14 cellular contexts compared by ENCODE assay signal in genomic region chr15:64749167-64749566, GRCh38. TPM values are rescaled to one million over a fixed set of nuclear protein-coding genes. Genes with fewer than 3 reads are reported as not detected.
DNase-seq lines count a peak whose midpoint lies in the region; ATAC-seq and TF ChIP-seq lines count a peak whose summit lies in the region.
"Had no signal": no experiment of that assay in that cellular context is flagged by ENCODE, and none has a peak within 500 bp of the region (broad histone marks: within the 10 kb centered on the region; RNA-seq: fewer than 3 reads in every experiment).

No MANE protein-coding gene starts in this region.

- peak overlapping the region; percentile 30 for H3K4me2 ChIP-seq in GM23248 (ENCODE audit: unreplicated experiment)

- no peak overlapping the region for H3K27ac Mint-ChIP-seq in activated T-helper 2 cell treated with anti-CD3 and anti-CD28 coated beads, Interferon-gamma antibody, Interleukin-2, Interleukin-4, amounts not matched to agents 10 μg/mL and 5 μg/mL and 100 μg/mL, durations not matched to agents 14 hours and 24 hours and 36 hours
- H3K27ac Mint-ChIP-seq: CD4-positive, alpha-beta memory T cell; mesothelial cell of epicardium had no signal

- POLR2A ChIA-PET in HEK293T (lab: Yijun Ruan, JAX), result no interaction called here

- 31 to 34% methylated on average over 11 of the region's 11 CpGs for WGBS in GM23248 (ENCODE audit: low coverage in 1 of 2, low lambda C conversion rate in 2 of 2, missing lambda C conversion rate in 2 of 2), 2 experiments
- 50 to 57% (median 52%) methylated on average over 10 to 11 of the region's 11 CpGs for WGBS in adrenal gland, 4 donors

- CTCF ChIA-PET in HEK293T (lab: Yijun Ruan, JAX), result interaction anchor here (1.0 kb wide), 1 partner anchor 64 kb away, joined by 3 read pairs; no protein-coding TSS in a partner anchor

- H2AFZ ChIP-seq in GM23248, result no peak overlapping the region

- H3K9ac ChIP-seq in GM23248 (no peak overlapping the region), rectal smooth muscle tissue (ENCODE audit: low read length) (no peak overlapping the region)

- H3K36me3 Mint-ChIP-seq in activated T-helper 2 cell treated with anti-CD3 and anti-CD28 coated beads, Interferon-gamma antibody, Interleukin-2, Interleukin-4, amounts not matched to agents 10 μg/mL and 5 μg/mL and 100 μg/mL, durations not matched to agents 14 hours and 24 hours and 36 hours (ENCODE audit: low read depth), result no peaks in the 10 kb centered on the region
- H3K36me3 Mint-ChIP-seq: CD4-positive, alpha-beta memory T cell had no signal

- no peaks in the 10 kb centered on the region for H3K9me3 Mint-ChIP-seq in activated T-helper 2 cell treated with anti-CD3 and anti-CD28 coated beads, Interferon-gamma antibody, Interleukin-2, Interleukin-4, amounts not matched to agents 10 μg/mL and 5 μg/mL and 100 μg/mL, durations not matched to agents 14 hours and 24 hours and 36 hours
- H3K9me3 Mint-ChIP-seq: mesothelial cell of epicardium had no signal

- no peaks in the 10 kb centered on the region for H3K27me3 ChIP-seq in GM23248 (replicated peaks; ENCODE audit: insufficient read depth)
- no peaks in the 10 kb centered on the region for H3K27me3 ChIP-seq in adrenal gland
- no peaks in the 10 kb centered on the region for H3K27me3 ChIP-seq in rectal smooth muscle tissue (ENCODE audit: control insufficient read depth, insufficient read depth, low read length)

- H3K9me2 ChIP-seq in GM23248 (ENCODE audit: insufficient read depth), result no peaks in the 10 kb centered on the region

- no peak overlapping the region for H3K4me3 Mint-ChIP-seq in activated T-helper 2 cell treated with anti-CD3 and anti-CD28 coated beads, Interferon-gamma antibody, Interleukin-2, Interleukin-4, amounts not matched to agents 10 μg/mL and 5 μg/mL and 100 μg/mL, durations not matched to agents 14 hours and 24 hours and 36 hours (ENCODE audit: low read depth)
- H3K4me3 Mint-ChIP-seq: CD4-positive, alpha-beta memory T cell; mesothelial cell of epicardium had no signal

- peaks cover 29% of the 10 kb centered on the region for H3K4me1 ChIP-seq in GM23248 (ENCODE audit: insufficient read depth)
- peaks cover 4 to 8% of the 10 kb centered on the region in 2 donors for H3K4me1 ChIP-seq in adrenal gland (replicated peaks in 1 of 2)
- peaks cover 39% of the 10 kb centered on the region for H3K4me1 ChIP-seq in rectal smooth muscle tissue (ENCODE audit: control insufficient read depth, insufficient read depth, low read length)

- H3K9me3 ChIP-seq in GM23248 (ENCODE audit: low read depth), result no peaks in the 10 kb centered on the region
- no peaks in the 10 kb centered on the region for H3K9me3 ChIP-seq in adrenal gland (replicated peaks in 1 of 3)

- H4K20me1 ChIP-seq in GM23248 (ENCODE audit: insufficient read depth), result no peaks in the 10 kb centered on the region

- ATAC-seq in HG02571 (IDR thresholded peaks at IDR 0.05; ENCODE audit: unreplicated experiment), result no peak

- H3K27me3 Mint-ChIP-seq in activated T-helper 2 cell treated with anti-CD3 and anti-CD28 coated beads, Interferon-gamma antibody, Interleukin-2, Interleukin-4, amounts not matched to agents 10 μg/mL and 5 μg/mL and 100 μg/mL, durations not matched to agents 14 hours and 24 hours and 36 hours (ENCODE audit: low read depth), result peaks cover 25% of the 10 kb centered on the region

- TF ChIP-seq CTCF in adrenal gland (IDR thresholded peaks at IDR 0.05), result no peak

- no peaks in the 10 kb centered on the region for H3K79me2 ChIP-seq in GM23248 (ENCODE audit: insufficient read depth)

- H3K27ac ChIP-seq in GM23248 (no peak overlapping the region), adrenal gland (no peak overlapping the region), rectal smooth muscle tissue (ENCODE audit: low read depth, low read length) (peak overlapping the region; percentile 90)
- H3K27ac ChIP-seq: skin epidermis had no signal

- H3K4me3 ChIP-seq in GM23248, result no peak overlapping the region
- no peak overlapping the region for H3K4me3 ChIP-seq in adrenal gland
- H3K4me3 ChIP-seq in rectal smooth muscle tissue (ENCODE audit: low read length), result no peak overlapping the region
- H3K4me3 ChIP-seq: skin epidermis had no signal

- in situ Hi-C loops in GM23248 (cut with MboI), result no loop called here

- intact Hi-C loops in adrenal gland (cut with DNase I), result no loop called here
- intact Hi-C loops in activated T-helper 2 cell treated with anti-CD3 and anti-CD28 coated beads, Interferon-gamma antibody, Interleukin-2, Interleukin-4, amounts not matched to agents 10 μg/mL and 5 μg/mL and 100 μg/mL, durations not matched to agents 14 hours and 24 hours and 36 hours (cut with micrococcal nuclease), result no loop called here

- H3K4me1 Mint-ChIP-seq in activated T-helper 2 cell treated with anti-CD3 and anti-CD28 coated beads, Interferon-gamma antibody, Interleukin-2, Interleukin-4, amounts not matched to agents 10 μg/mL and 5 μg/mL and 100 μg/mL, durations not matched to agents 14 hours and 24 hours and 36 hours (ENCODE audit: low read depth), result peaks cover 2% of the 10 kb centered on the region
- H3K4me1 Mint-ChIP-seq: CD4-positive, alpha-beta memory T cell had no signal

- no peak for TF ChIP-seq POLR2A in adrenal gland (IDR thresholded peaks at IDR 0.05)

- H3F3A ChIP-seq in GM23248 (ENCODE audit: insufficient read depth), result 0 out of 2 replicates have a peak, but pooled peaks cover 13% of the 10 kb centered on the region

- DNase-seq in GM23248 (peak; percentile 90), adrenal gland (peak; percentile 50 to 90 (median 87)), glomerular visceral epithelial cell (ENCODE audit: extremely low spot score) (peak; percentile 59), COLO829 (ENCODE audit: low spot score) (no peak), HEK293T (ENCODE audit: extremely low spot score) (no peak)
- no peak for DNase-seq in activated T-helper 2 cell treated with anti-CD3 and anti-CD28 coated beads, Interferon-gamma antibody, Interleukin-2, Interleukin-4, amounts not matched to agents 10 μg/mL and 5 μg/mL and 100 μg/mL, durations not matched to agents 14 hours and 24 hours and 36 hours (ENCODE audit: low spot score)
- DNase-seq: activated T-cell treated with anti-CD3 and anti-CD28 coated beads, Interleukin-2, amount 50 U/mL, for 1 hour; CD4-positive, alpha-beta memory T cell; foreskin melanocyte; Karpas-422 had no signal

- H3K36me3 ChIP-seq in GM23248 (ENCODE audit: low read depth) (no peaks in the 10 kb centered on the region), adrenal gland (replicated peaks in 1 of 2) (no peaks in the 10 kb centered on the region), rectal smooth muscle tissue (ENCODE audit: control insufficient read depth, insufficient read depth, low read length) (peaks cover 2% of the 10 kb centered on the region)

TF ChIP-seq in HEK293T, 16 proteins besides CTCF, POLR2A, EP300 and RAD21:
- TF ChIP-seq FOXK2 (IDR thresholded peaks at IDR 0.05) (no peak), ELF4 (IDR thresholded peaks at IDR 0.05) (no peak), NFRKB (IDR thresholded peaks at IDR 0.05) (no peak), FOXM1 (IDR thresholded peaks at IDR 0.05; ENCODE audit: borderline replicate concordance) (no peak)

RNA-seq across cellular contexts. Expression of gene RBPMS2, which starts 26.2 kb away (rescaled TPM):
- not detected in 2 replicates for total RNA-seq in GM23248 (2014; rRNA removed; shearing (Covaris generic))
- polyA plus RNA-seq in GM23248 (2016; fragmentation: Nextera tagmentation; extraction: Ambion mirVana), result 0.54 and 0.71 TPM in 2 replicates
- total RNA-seq in adrenal gland, result 1 to 10 TPM in 7 of 8 donors, not detected in 1; 3.0 to 6.3 (median 4.0) TPM
- 1 to 10 TPM; 2.6 to 6.1 (median 4.0) TPM for polyA plus RNA-seq in adrenal gland
- total RNA-seq in activated T-helper 2 cell treated with anti-CD3 and anti-CD28 coated beads, Interferon-gamma antibody, Interleukin-2, Interleukin-4, amounts not matched to agents 10 μg/mL and 5 μg/mL and 100 μg/mL, durations not matched to agents 14 hours and 24 hours and 36 hours, result 0.09 TPM in 2 replicates
- total RNA-seq: CD4-positive, alpha-beta memory T cell had no signal
- polyA plus RNA-seq: CD4-positive, alpha-beta memory T cell had no signal

Comparison
In these comparisons a context has a peak if more than half of its experiments do, and no peak if none do; other contexts are left out.
1. DNase-seq: peak in GM23248 (single experiment), adrenal gland (7 of 7) and glomerular visceral epithelial cell (single experiment); none in activated T-helper 2 cell treated with anti-CD3 and anti-CD28 coated beads, Interferon-gamma antibody, Interleukin-2, Interleukin-4, amounts not matched to agents 10 μg/mL and 5 μg/mL and 100 μg/mL, durations not matched to agents 14 hours and 24 hours and 36 hours (single experiment), COLO829 (single experiment) and HEK293T (single experiment).